Comparison of ENCODE assay signal across 1 cellular context in the genomic region with DNA sequence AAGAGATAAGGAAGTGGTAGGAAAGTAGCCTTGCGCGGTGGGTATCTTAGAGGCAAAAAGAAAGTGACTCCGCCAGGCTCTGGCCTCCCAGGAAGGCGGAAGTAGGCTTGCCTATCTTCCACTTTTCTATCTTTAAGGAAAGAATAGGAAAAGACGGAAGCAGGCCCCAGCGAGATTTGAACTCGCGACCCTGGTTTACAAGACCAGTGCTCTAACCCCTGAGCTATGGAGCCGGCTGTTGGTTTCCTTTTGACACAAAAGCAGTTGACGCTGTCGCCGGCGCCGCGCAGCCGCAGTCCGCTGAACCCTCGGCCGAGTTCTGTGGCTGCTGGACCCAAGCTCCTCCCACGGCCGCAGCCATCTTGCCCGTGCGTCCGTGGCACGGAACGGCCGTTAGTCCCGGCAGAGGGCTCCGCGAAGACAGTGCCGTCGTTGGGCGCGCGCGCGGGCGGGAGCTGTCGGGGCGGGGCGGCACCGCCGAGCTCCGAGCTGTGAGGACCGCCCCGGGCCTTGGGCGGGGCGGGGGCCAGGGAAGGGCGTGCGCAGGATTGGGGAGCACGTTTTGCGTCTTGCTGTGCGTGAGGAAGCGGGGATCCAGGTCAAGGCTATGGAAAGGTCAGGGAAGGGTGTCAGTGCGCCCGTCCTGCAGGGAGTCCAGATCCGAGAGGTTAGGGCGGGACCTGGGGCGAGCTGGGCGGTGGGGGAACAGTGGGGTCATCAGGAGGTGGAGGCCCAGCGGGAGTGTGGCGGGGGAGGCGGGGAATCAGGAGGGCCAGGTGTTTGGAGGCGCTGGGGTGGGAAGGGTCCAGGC.
TF ChIP-seq lines count a peak whose summit lies in the region.

No MANE protein-coding gene starts in this region.

TF ChIP-seq in GM12878, 131 proteins besides CTCF, POLR2A, EP300 and RAD21 (continued from another document and continues in another):
- TF ChIP-seq PAX8 (IDR thresholded peaks at IDR 0.05) (no peak), RELB (IDR thresholded peaks at IDR 0.05; ENCODE audit: low read depth) (0 out of 2 replicates have a peak, but pooled peaks have one; percentile 22), RBBP5 (conservative IDR thresholded peaks at IDR 0.05) (no peak), RAD51 (IDR thresholded peaks at IDR 0.05) (no peak), MYB (IDR thresholded peaks at IDR 0.05; ENCODE audit: borderline replicate concordance, low read depth, low read length) (peak; percentile 44; the same call in 1 of the 2 replicates), TAF1 (IDR thresholded peaks at IDR 0.05; ENCODE audit: borderline replicate concordance, low read depth, low read length) (peak; percentile 19; the same call in 1 of the 2 replicates), STAT3 (IDR thresholded peaks at IDR 0.05; ENCODE audit: low read depth, low read length) (no peak), TCF3 (IDR thresholded peaks at IDR 0.05; ENCODE audit: borderline replicate concordance, insufficient read depth, low read depth, low read length) (peak; percentile 5; the same call in 1 of the 2 replicates), IKZF1 (conservative IDR thresholded peaks at IDR 0.05) (peak; percentile 95), PML (IDR thresholded peaks at IDR 0.05; ENCODE audit: low read length) (no peak), HDAC2 (IDR thresholded peaks at IDR 0.05) (no peak), CBFB (IDR thresholded peaks at IDR 0.05; ENCODE audit: low read depth) (peak; percentile 78; the same call in 1 of the 2 replicates), RUNX3 (IDR thresholded peaks at IDR 0.05; ENCODE audit: low read length) (no peak), CREM (IDR thresholded peaks at IDR 0.05; ENCODE audit: low read depth) (peak; percentile 40; the same call in 1 of the 2 replicates), KDM1A (IDR thresholded peaks at IDR 0.05; ENCODE audit: borderline replicate concordance) (no peak), TARDBP (IDR thresholded peaks at IDR 0.05; ENCODE audit: borderline replicate concordance) (peak; percentile 98), ETV6 (conservative IDR thresholded peaks at IDR 0.05 in 1 of 2, IDR thresholded peaks at IDR 0.05 in 1 of 2; ENCODE audit: borderline replicate concordance in 1 of 2, low read depth in 1 of 2) (peak in 1 of 2 experiments; percentile 72; a peak in 2 of 4 replicates), POLR2AphosphoS2 (IDR thresholded peaks at IDR 0.05; ENCODE audit: low read depth, low read length) (peak; percentile 66; the same call in 1 of the 2 replicates), SREBF2 (IDR thresholded peaks at IDR 0.05; ENCODE audit: low read length) (peak; percentile 98), BHLHE40 (IDR thresholded peaks at IDR 0.05; ENCODE audit: borderline replicate concordance in 1 of 2, low read depth in 2 of 2, low read length in 1 of 2) (peak in 1 of 2 experiments; percentile 95; a peak in 2 of 4 replicates), ZNF384 (IDR thresholded peaks at IDR 0.05; ENCODE audit: borderline replicate concordance, low read depth, low read length) (no peak), RCOR1 (conservative IDR thresholded peaks at IDR 0.05; ENCODE audit: low read depth, low read length) (peak; percentile 82; the same call in 1 of the 2 replicates), FOXM1 (IDR thresholded peaks at IDR 0.05; ENCODE audit: low read depth, low read length) (no peak), MTA3 (IDR thresholded peaks at IDR 0.05; ENCODE audit: borderline replicate concordance, low read length) (no peak), CHD4 (IDR thresholded peaks at IDR 0.05) (no peak), TBL1XR1 (IDR thresholded peaks at IDR 0.05; ENCODE audit: low read depth, low read length) (peak; percentile 88), KLF5 (IDR thresholded peaks at IDR 0.05; ENCODE audit: partially characterized antibody) (peak; percentile 91), ZNF207 (IDR thresholded peaks at IDR 0.05; ENCODE audit: borderline replicate concordance) (peak; percentile 95; the same call in 1 of the 2 replicates), CUX1 (IDR thresholded peaks at IDR 0.05; ENCODE audit: insufficient replicate concordance, low read depth, low read length) (no peak), BMI1 (IDR thresholded peaks at IDR 0.05; ENCODE audit: borderline replicate concordance) (no peak), SIN3A (IDR thresholded peaks at IDR 0.05; ENCODE audit: low read depth, low read length) (no peak), RELA (IDR thresholded peaks at IDR 0.05; ENCODE audit: borderline replicate concordance, partially characterized antibody) (peak; percentile 82), JUNB (IDR thresholded peaks at IDR 0.05) (no peak; the same call in 1 of the 2 replicates), ZNF592 (IDR thresholded peaks at IDR 0.05) (peak; percentile 48; the same call in 1 of the 2 replicates), ZBED1 (IDR thresholded peaks at IDR 0.05; ENCODE audit: borderline replicate concordance) (no peak)
- TF ChIP-seq, protein P1, sequence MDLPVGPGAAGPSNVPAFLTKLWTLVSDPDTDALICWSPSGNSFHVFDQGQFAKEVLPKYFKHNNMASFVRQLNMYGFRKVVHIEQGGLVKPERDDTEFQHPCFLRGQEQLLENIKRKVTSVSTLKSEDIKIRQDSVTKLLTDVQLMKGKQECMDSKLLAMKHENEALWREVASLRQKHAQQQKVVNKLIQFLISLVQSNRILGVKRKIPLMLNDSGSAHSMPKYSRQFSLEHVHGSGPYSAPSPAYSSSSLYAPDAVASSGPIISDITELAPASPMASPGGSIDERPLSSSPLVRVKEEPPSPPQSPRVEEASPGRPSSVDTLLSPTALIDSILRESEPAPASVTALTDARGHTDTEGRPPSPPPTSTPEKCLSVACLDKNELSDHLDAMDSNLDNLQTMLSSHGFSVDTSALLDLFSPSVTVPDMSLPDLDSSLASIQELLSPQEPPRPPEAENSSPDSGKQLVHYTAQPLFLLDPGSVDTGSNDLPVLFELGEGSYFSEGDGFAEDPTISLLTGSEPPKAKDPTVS (IDR thresholded peaks at IDR 0.05; ENCODE audit: low read depth, low read length), result no peak
- TF ChIP-seq, protein P2, sequence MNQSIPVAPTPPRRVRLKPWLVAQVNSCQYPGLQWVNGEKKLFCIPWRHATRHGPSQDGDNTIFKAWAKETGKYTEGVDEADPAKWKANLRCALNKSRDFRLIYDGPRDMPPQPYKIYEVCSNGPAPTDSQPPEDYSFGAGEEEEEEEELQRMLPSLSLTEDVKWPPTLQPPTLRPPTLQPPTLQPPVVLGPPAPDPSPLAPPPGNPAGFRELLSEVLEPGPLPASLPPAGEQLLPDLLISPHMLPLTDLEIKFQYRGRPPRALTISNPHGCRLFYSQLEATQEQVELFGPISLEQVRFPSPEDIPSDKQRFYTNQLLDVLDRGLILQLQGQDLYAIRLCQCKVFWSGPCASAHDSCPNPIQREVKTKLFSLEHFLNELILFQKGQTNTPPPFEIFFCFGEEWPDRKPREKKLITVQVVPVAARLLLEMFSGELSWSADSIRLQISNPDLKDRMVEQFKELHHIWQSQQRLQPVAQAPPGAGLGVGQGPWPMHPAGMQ (IDR thresholded peaks at IDR 0.05; ENCODE audit: borderline replicate concordance), result no peak
- TF ChIP-seq, protein P3, sequence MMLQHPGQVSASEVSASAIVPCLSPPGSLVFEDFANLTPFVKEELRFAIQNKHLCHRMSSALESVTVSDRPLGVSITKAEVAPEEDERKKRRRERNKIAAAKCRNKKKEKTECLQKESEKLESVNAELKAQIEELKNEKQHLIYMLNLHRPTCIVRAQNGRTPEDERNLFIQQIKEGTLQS (IDR thresholded peaks at IDR 0.05; ENCODE audit: borderline replicate concordance, extremely low read depth, low read depth, low read length), result no peak
- TF ChIP-seq, protein P4, sequence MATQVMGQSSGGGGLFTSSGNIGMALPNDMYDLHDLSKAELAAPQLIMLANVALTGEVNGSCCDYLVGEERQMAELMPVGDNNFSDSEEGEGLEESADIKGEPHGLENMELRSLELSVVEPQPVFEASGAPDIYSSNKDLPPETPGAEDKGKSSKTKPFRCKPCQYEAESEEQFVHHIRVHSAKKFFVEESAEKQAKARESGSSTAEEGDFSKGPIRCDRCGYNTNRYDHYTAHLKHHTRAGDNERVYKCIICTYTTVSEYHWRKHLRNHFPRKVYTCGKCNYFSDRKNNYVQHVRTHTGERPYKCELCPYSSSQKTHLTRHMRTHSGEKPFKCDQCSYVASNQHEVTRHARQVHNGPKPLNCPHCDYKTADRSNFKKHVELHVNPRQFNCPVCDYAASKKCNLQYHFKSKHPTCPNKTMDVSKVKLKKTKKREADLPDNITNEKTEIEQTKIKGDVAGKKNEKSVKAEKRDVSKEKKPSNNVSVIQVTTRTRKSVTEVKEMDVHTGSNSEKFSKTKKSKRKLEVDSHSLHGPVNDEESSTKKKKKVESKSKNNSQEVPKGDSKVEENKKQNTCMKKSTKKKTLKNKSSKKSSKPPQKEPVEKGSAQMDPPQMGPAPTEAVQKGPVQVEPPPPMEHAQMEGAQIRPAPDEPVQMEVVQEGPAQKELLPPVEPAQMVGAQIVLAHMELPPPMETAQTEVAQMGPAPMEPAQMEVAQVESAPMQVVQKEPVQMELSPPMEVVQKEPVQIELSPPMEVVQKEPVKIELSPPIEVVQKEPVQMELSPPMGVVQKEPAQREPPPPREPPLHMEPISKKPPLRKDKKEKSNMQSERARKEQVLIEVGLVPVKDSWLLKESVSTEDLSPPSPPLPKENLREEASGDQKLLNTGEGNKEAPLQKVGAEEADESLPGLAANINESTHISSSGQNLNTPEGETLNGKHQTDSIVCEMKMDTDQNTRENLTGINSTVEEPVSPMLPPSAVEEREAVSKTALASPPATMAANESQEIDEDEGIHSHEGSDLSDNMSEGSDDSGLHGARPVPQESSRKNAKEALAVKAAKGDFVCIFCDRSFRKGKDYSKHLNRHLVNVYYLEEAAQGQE (IDR thresholded peaks at IDR 0.05; ENCODE audit: low read depth, low read length), result peak; percentile 18; the same call in 1 of the 2 replicates
